In the genomic region with DNA sequence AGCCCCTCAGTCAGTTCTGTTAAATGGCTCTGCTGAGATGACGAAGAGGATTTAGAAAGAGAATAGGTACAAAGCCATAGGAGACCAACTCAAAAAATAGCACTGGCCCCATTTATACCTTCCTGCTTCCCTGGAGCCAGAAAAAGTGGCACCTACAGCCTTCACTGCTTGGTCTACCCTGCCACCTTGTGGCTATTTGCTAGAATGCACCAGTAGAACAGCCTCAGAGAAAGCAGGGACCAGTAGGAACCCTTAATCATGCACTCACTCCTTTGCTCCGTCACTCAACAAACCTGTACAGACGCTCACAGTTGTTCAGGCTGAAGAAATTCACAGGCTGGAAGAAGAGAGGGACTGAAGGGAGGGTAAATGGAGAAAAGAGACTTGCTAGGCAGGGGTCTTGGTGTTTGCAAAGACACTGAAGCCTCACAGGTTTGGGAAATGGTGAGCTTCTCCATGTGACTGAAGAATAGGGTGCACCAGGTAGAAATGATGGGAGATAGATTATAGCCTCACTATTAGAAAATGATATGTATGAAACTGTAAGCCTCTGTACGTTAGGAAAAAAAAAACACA, we compare ENCODE assay signal across 8 cellular contexts.
A peak's percentile ranks its signal among the peaks of the same experiment; 100 is the strongest.
DNase-seq lines count a peak whose midpoint lies in the region; ATAC-seq and TF ChIP-seq lines count a peak whose summit lies in the region.

No MANE protein-coding gene starts in this region.

- ATAC-seq in GM18499 (IDR thresholded peaks at IDR 0.05; ENCODE audit: insufficient read depth, unreplicated experiment), result peak; percentile 73
- ATAC-seq in HG02938 (IDR thresholded peaks at IDR 0.05; ENCODE audit: unreplicated experiment), result peak; percentile 85

- no peak overlapping the region for H3K27ac ChIP-seq in 22Rv1

- DNase-seq in NCI-H187 (lab: John Stamatoyannopoulos, UW) (peak; percentile 16 to 21), T-helper 1 cell (peak; percentile 24 to 71 (median 56)), anterior cingulate cortex (lab: John Stamatoyannopoulos, UW) (peak in 52 of 58 donors; percentile 4 to 87 (median 44)), hepatic stellate cell (ENCODE audit: low spot score) (peak; percentile 77)
- DNase-seq in stimulated activated CD4-positive, alpha-beta T cell treated with anti-CD3 and anti-CD28 coated beads, Interleukin-12 subunit alpha, Interleukin-12 subunit beta, amount 100 ng/mL, for 24 hours (ENCODE audit: low read depth in 2 of 2), result peak; percentile 47 to 66

- peak; percentile 90 for TF ChIP-seq CTCF in 22Rv1 (IDR thresholded peaks at IDR 0.05)

Comparison
In these comparisons a context has a peak if more than half of its experiments do, and no peak if none do; other contexts are left out.
1. DNase-seq: peak in every context shown above with its lines; median percentile 77 in hepatic stellate cell; 56 in stimulated activated CD4-positive, alpha-beta T cell treated with anti-CD3 and anti-CD28 coated beads, Interleukin-12 subunit alpha, Interleukin-12 subunit beta, amount 100 ng/mL, for 24 hours; 56 in T-helper 1 cell; 44 in anterior cingulate cortex; 18 in NCI-H187.